In the genomic region with DNA sequence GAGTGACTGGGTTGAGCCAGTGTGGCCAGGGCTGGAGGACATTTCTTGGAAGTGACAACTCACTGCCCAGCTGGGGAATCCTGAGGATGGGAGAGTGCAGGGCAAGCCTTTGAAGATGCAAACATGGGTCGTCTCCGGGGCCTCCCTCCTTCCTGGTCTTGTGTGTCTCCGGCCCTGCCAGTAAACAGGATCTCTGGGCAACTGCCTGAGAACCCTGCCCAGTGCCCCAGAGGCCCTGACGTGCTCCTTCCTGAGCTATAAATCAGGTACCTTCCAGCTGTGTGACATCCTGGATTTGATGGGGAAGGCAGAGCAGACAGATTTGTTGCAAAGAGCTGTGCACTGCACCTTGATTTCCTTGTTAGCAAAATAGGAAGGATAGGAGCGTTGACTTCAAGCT, we compare ENCODE assay signal across 1 cellular context.
TF ChIP-seq lines count a peak whose summit lies in the region.

No MANE protein-coding gene starts in this region.

TF ChIP-seq in GM23338, 12 proteins besides CTCF, POLR2A, EP300 and RAD21 (continued from another document):
- no peak for TF ChIP-seq NANOG (IDR thresholded peaks at IDR 0.05; ENCODE audit: borderline replicate concordance)
